ENCODE assay signal across 1 cellular context in genomic region chr6:32118782-32119628, GRCh38.
TF ChIP-seq lines count a peak whose summit lies in the region.

No MANE protein-coding gene starts in this region.

TF ChIP-seq in SK-N-SH, 30 proteins besides CTCF, POLR2A, EP300 and RAD21 (continued from another document):
- TF ChIP-seq REST (IDR thresholded peaks at IDR 0.05; ENCODE audit: low read depth, low read length) (no peak), TAF1 (IDR thresholded peaks at IDR 0.05; ENCODE audit: borderline replicate concordance, low read depth, low read length) (no peak), TEAD4 (IDR thresholded peaks at IDR 0.05; ENCODE audit: borderline replicate concordance, insufficient read depth) (no peak), PBX3 (IDR thresholded peaks at IDR 0.05) (no peak), EZH2phosphoT487 (IDR thresholded peaks at IDR 0.05; ENCODE audit: borderline replicate concordance, low read depth) (no peak), SIN3A (IDR thresholded peaks at IDR 0.05; ENCODE audit: borderline replicate concordance, low read depth, low read length) (peak; percentile 65; the same call in 1 of the 2 replicates), ELF1 (IDR thresholded peaks at IDR 0.05) (no peak)
